1 cellular context compared by ENCODE assay signal in genomic region chr9:95481000-95481399, GRCh38.
TF ChIP-seq lines count a peak whose summit lies in the region.

No MANE protein-coding gene starts in this region.

TF ChIP-seq in WTC11, 78 proteins besides CTCF, POLR2A, EP300 and RAD21 (continued from another document):
- TF ChIP-seq ARID4B (CRISPR knock-in tag; IDR thresholded peaks at IDR 0.05; ENCODE audit: borderline replicate concordance) = no peak
- TF ChIP-seq E2F5 (CRISPR knock-in tag; IDR thresholded peaks at IDR 0.05) = no peak
- no peak for TF ChIP-seq ZNF219 (CRISPR knock-in tag; IDR thresholded peaks at IDR 0.05; ENCODE audit: borderline replicate concordance)
- TF ChIP-seq SP1 (CRISPR knock-in tag; conservative IDR thresholded peaks at IDR 0.05) = no peak
- TF ChIP-seq GABPB1 (CRISPR knock-in tag; IDR thresholded peaks at IDR 0.05) = no peak
TF ChIP-seq in WTC11: peak in this region for 0.
